ENCODE assay signal across 10 cellular contexts in genomic region chrX:111568356-111568755, GRCh38. TPM values are rescaled to one million over a fixed set of nuclear protein-coding genes. Genes with fewer than 3 reads are reported as not detected.
A peak's percentile ranks its signal among the peaks of the same experiment; 100 is the strongest.
DNase-seq lines count a peak whose midpoint lies in the region; ATAC-seq, FAIRE-seq and TF ChIP-seq lines count a peak whose summit lies in the region.
"Had no signal": no experiment of that assay in that cellular context is flagged by ENCODE, and none has a peak within 500 bp of the region (broad histone marks: within the 10 kb centered on the region; RNA-seq: fewer than 3 reads in every experiment).

No MANE protein-coding gene starts in this region.

- TF ChIP-seq POLR2A in HepG2 (IDR thresholded peaks at IDR 0.05; ENCODE audit: insufficient read depth in 1 of 2, low read depth in 2 of 2, low read length in 2 of 2) = no peak

- no peak overlapping the region for H3K27ac ChIP-seq in HepG2 (ENCODE audit: extremely low read length, insufficient read depth, low read length)

- no peaks in the 10 kb centered on the region for H3K4me1 ChIP-seq in HepG2 (ENCODE audit: insufficient read depth, low read length)

- H3K79me2 ChIP-seq in HepG2 (ENCODE audit: insufficient read depth, low read length) = no peaks in the 10 kb centered on the region

- 30% methylated on average over 4 of the region's 4 CpGs for WGBS in HepG2 (ENCODE audit: low lambda C conversion rate)

- intact Hi-C loops in HepG2 (cut with micrococcal nuclease; ENCODE audit: unreplicated experiment) = no loop called here

- no peaks in the 10 kb centered on the region for H3K9me3 ChIP-seq in HepG2 (ENCODE audit: low read length)

- TF ChIP-seq RAD21 in HepG2 (CRISPR knock-in tag; IDR thresholded peaks at IDR 0.05) = no peak

- CTCF ChIA-PET in WTC11 (lab: Charles Lee) = interaction anchor here (0.7 to 1.4 kb wide), 3 partner anchors 26 to 193 kb away, joined by 3 to 6 read pairs (median 4); no protein-coding TSS in a partner anchor
- CTCF ChIA-PET in HepG2 (lab: Yijun Ruan, JAX; ENCODE audit: low intra/inter-chr PET ratio, low total read pairs) = no interaction called here

- POLR2A ChIA-PET in WTC11 (lab: Charles Lee) (no interaction called here), HepG2 (lab: Yijun Ruan, JAX) (no interaction called here)

- no peaks in the 10 kb centered on the region for H3K27me3 ChIP-seq in HepG2 (ENCODE audit: control insufficient read depth in 1 of 2, insufficient read depth in 2 of 2, low read length in 2 of 2)

- no TSS peak for BruUV-seq in HepG2 (replicated peaks; lab: Mats Ljungman, UMichigan)

- FAIRE-seq in HepG2 (lab: Jason Lieb, UNC) = peak; percentile 52

- no peaks in the 10 kb centered on the region for H3K36me3 ChIP-seq in HepG2 (replicated peaks in 1 of 2; ENCODE audit: control insufficient read depth in 1 of 2, insufficient read depth in 2 of 2, low read length in 2 of 2)

- peaks cover 13% of the 10 kb centered on the region for H3K36me3 Mint-ChIP-seq in WTC11

- H3K4me1 Mint-ChIP-seq in WTC11 = peaks cover 48% of the 10 kb centered on the region

- peak; percentile 92 for ATAC-seq in WTC11
- ATAC-seq in HepG2 = peak; percentile 86

- H3K4me2 ChIP-seq in HepG2 (ENCODE audit: low read depth, low read length) = no peak overlapping the region

- no peak overlapping the region for H3K4me3 ChIP-seq in HepG2 (replicated peaks in 1 of 3; ENCODE audit: insufficient read depth in 1 of 3, low read depth in 2 of 3, low read length in 3 of 3)

- no peak overlapping the region for H3K9ac ChIP-seq in HepG2 (ENCODE audit: insufficient read depth, low read depth, low read length)

- no peak for TF ChIP-seq EP300 in HepG2 (IDR thresholded peaks at IDR 0.05; ENCODE audit: low read depth in 2 of 2, low read length in 2 of 2)
- no peak for TF ChIP-seq EP300 in HepG2 (CRISPR knock-in tag; IDR thresholded peaks at IDR 0.05; ENCODE audit: borderline replicate concordance)

- TF ChIP-seq CTCF in WTC11 (IDR thresholded peaks at IDR 0.05) = peak; percentile 27; the same call in 1 of the 2 replicates
- TF ChIP-seq CTCF in HepG2 (CRISPR knock-in tag; IDR thresholded peaks at IDR 0.05) = peak; percentile 47

- H4K20me1 ChIP-seq in HepG2 (ENCODE audit: insufficient read depth, low read length) = no peaks in the 10 kb centered on the region

- no peak overlapping the region for H2AFZ ChIP-seq in HepG2 (ENCODE audit: low read length)

- no peak overlapping the region for H3K4me3 Mint-ChIP-seq in WTC11

- peak overlapping the region; percentile 79; the same call in 1 of the 2 replicates for H3K27ac Mint-ChIP-seq in WTC11

- H3K9me3 Mint-ChIP-seq in WTC11 = peaks cover 5% of the 10 kb centered on the region

- no peaks in the 10 kb centered on the region; the same call in 1 of the 2 replicates for H3K27me3 Mint-ChIP-seq in WTC11 (ENCODE audit: low read depth)

- peak; percentile 32 for DNase-seq in DMS114 treated with DMSO at 0.1 percent for 48 hours (lab: John Stamatoyannopoulos, UW; ENCODE audit: unreplicated experiment)
- DNase-seq in HuH-7.5 (ENCODE audit: low spot score) = peak; percentile 1
- peak; percentile 18 for DNase-seq in WTC11 (ENCODE audit: low spot score)
- peak; percentile 0 for DNase-seq in HepG2 (ENCODE audit: low spot score)
- no peak for DNase-seq in stimulated activated CD4-positive, alpha-beta T cell treated with anti-CD3 and anti-CD28 coated beads, Interleukin-2, amount 100 ng/mL, for 48 hours
- no peak for DNase-seq in MV-4-11 (lab: John Stamatoyannopoulos, UW)
- DNase-seq in activated CD4-positive, alpha-beta T cell treated with anti-CD3 and anti-CD28 coated beads for 4 hours = no peak
- DNase-seq in SKM-1 treated with dmso at 0.1 percent for 144 hours (lab: John Stamatoyannopoulos, UW; ENCODE audit: unreplicated experiment) = no peak
- DNase-seq: stimulated activated naive CD4-positive, alpha-beta T cell treated with Interleukin-2 at 50 U/mL for 16 hours had no signal

- in situ Hi-C loops in HepG2 (cut with HindIII; ENCODE audit: extremely low pct_ligation_motif_present, low pct_unique_long_range_greater_than_20kb) = no loop called here

TF ChIP-seq in WTC11, 78 proteins besides CTCF, POLR2A, EP300 and RAD21 (continues in another document):
- TF ChIP-seq ERG (CRISPR knock-in tag; IDR thresholded peaks at IDR 0.05) (no peak), IRF2 (CRISPR knock-in tag; IDR thresholded peaks at IDR 0.05; ENCODE audit: borderline replicate concordance, low read depth) (no peak)

TF ChIP-seq in HepG2, 621 proteins besides CTCF, POLR2A, EP300 and RAD21:
- TF ChIP-seq CREM (IDR thresholded peaks at IDR 0.05) = no peak
- no peak for TF ChIP-seq CREM (CRISPR knock-in tag; IDR thresholded peaks at IDR 0.05)
- TF ChIP-seq ELF1 (CRISPR knock-in tag; IDR thresholded peaks at IDR 0.05) = no peak
- 0 out of 2 replicates have a peak, but pooled peaks have one; percentile 6 for TF ChIP-seq STAG1 (CRISPR knock-in tag; IDR thresholded peaks at IDR 0.05)

RNA-seq across cellular contexts. Expression of gene SERTM2, which starts 56.9 kb away (rescaled TPM):
- total RNA-seq in WTC11 (2021) = 0.18 to 0.41 TPM (median 0.37 TPM) in 3 replicates
- not detected in 2 replicates for total RNA-seq in HepG2 (2016; rRNA removed; fragmentation: Illumina TruSeq; extraction: Trizol)
- total RNA-seq in HepG2 (2016; cell fraction: cytosol; rRNA removed; fragmentation: Illumina TruSeq; extraction: Trizol; ENCODE audit: low read depth) = not detected in 2 replicates
- total RNA-seq in HepG2 (2016; cell fraction: insoluble cytoplasmic fraction; rRNA removed; fragmentation: Illumina TruSeq; extraction: Trizol) = not detected in 2 replicates
- not detected in 2 replicates for total RNA-seq in HepG2 (2016; cell fraction: membrane; rRNA removed; fragmentation: Illumina TruSeq; extraction: Trizol)
- not detected in 2 replicates for total RNA-seq in HepG2 (2016; cell fraction: nucleus; rRNA removed; fragmentation: Illumina TruSeq; extraction: Trizol)
- not detected in 2 replicates for polyA plus RNA-seq in HepG2 (2011; rRNA removed)
- not detected in 2 replicates for polyA plus RNA-seq in HepG2 (2011; cell fraction: cytosol; rRNA removed)
- polyA plus RNA-seq in HepG2 (2011; cell fraction: nucleus; rRNA removed) = not detected in 2 replicates
- not detected in 2 replicates for polyA plus RNA-seq in HepG2 (2012)
- polyA plus RNA-seq in HepG2 (2016; cell fraction: cytosol; fragmentation: Illumina TruSeq; extraction: Trizol; ENCODE audit: low read depth) = not detected in 2 replicates
- not detected in 2 replicates for polyA plus RNA-seq in HepG2 (2016; cell fraction: insoluble cytoplasmic fraction; fragmentation: Illumina TruSeq; extraction: Trizol; ENCODE audit: low read depth)
- polyA plus RNA-seq in HepG2 (2016; cell fraction: membrane; fragmentation: Illumina TruSeq; extraction: Trizol; ENCODE audit: low read depth) = not detected in 2 replicates
- polyA plus RNA-seq in HepG2 (2016; cell fraction: nucleus; fragmentation: Illumina TruSeq; extraction: Trizol; ENCODE audit: insufficient read depth, low read depth) = not detected in 2 replicates
- polyA minus RNA-seq in HepG2 (2011; rRNA and poly(A)+ RNA removed; ENCODE audit: low replicate concordance) = not detected in 2 replicates
- not detected in 2 replicates for polyA minus RNA-seq in HepG2 (2011; cell fraction: cytosol; rRNA and poly(A)+ RNA removed)
- not detected in 2 replicates for polyA minus RNA-seq in HepG2 (2011; cell fraction: nucleus; rRNA and poly(A)+ RNA removed)
- total RNA-seq: pulmonary artery endothelial cell had no signal

Comparison
In these comparisons a context has a peak if more than half of its experiments do, and no peak if none do; other contexts are left out.
1. DNase-seq: peak in DMS114 treated with DMSO at 0.1 percent for 48 hours (single experiment), HuH-7.5 (single experiment), WTC11 (single experiment) and HepG2 (single experiment); none in stimulated activated CD4-positive, alpha-beta T cell treated with anti-CD3 and anti-CD28 coated beads, Interleukin-2, amount 100 ng/mL, for 48 hours (0 of 2), MV-4-11 (single experiment), activated CD4-positive, alpha-beta T cell treated with anti-CD3 and anti-CD28 coated beads for 4 hours (0 of 2) and SKM-1 treated with dmso at 0.1 percent for 144 hours (single experiment).